In genomic region chr4:67604029-67604381, GRCh38 we compare ENCODE assay signal across 30 cellular contexts. TPM values are rescaled to one million over a fixed set of nuclear protein-coding genes. Genes with fewer than 3 reads are reported as not detected.
"Had no signal": no experiment of that assay in that cellular context is flagged by ENCODE, and none has a peak within 500 bp of the region (broad histone marks: within the 10 kb centered on the region; RNA-seq: fewer than 3 reads in every experiment).

No MANE protein-coding gene starts in this region.

- H3K27me3 ChIP-seq: brain microvascular endothelial cell, Peyer's patch, SJCRH30 had no signal

- H3K4me1 ChIP-seq: Peyer's patch, SJCRH30 had no signal

- H3K4me2 ChIP-seq: KMS-11, SK-N-SH had no signal

- ATAC-seq: activated CD8-positive, alpha-beta memory T cell treated with anti-CD3 and anti-CD28 coated beads, Interleukin-2, amount 10 ng/mL, durations not matched to agents 7 days and 5 days had no signal

- H3K4me3 Mint-ChIP-seq: activated CD8-positive, alpha-beta memory T cell treated with anti-CD3 and anti-CD28 coated beads, Interleukin-2, amount 10 ng/mL, durations not matched to agents 7 days and 5 days; activated naive CD4-positive, alpha-beta T cell treated with anti-CD3 and anti-CD28 coated beads, Interleukin-2, amount 50 U/mL, for 24 hours; activated T-cell treated with anti-CD3 and anti-CD28 coated beads, Interleukin-2, amount 50 U/mL, for 24 hours; activated T-helper 1 cell treated with anti-CD3 and anti-CD28 coated beads, Interleukin-12 subunit alpha, Interleukin-12 subunit beta, Interleukin-2, Interleukin-4 antibody, amounts not matched to agents 30 ng/mL and 10 ng/mL and 1 ng/mL, durations not matched to agents 14 hours and 24 hours and 36 hours had no signal

- H3K27ac Mint-ChIP-seq: activated CD8-positive, alpha-beta memory T cell treated with anti-CD3 and anti-CD28 coated beads, Interleukin-2, amount 10 ng/mL, durations not matched to agents 7 days and 5 days; activated naive CD4-positive, alpha-beta T cell treated with anti-CD3 and anti-CD28 coated beads, Interleukin-2, amount 50 U/mL, for 24 hours; activated T-cell treated with anti-CD3 and anti-CD28 coated beads, Interleukin-2, amount 50 U/mL, for 24 hours had no signal

- H3K9ac ChIP-seq: KMS-11, SK-N-SH had no signal

- H3K9me3 Mint-ChIP-seq: activated naive CD4-positive, alpha-beta T cell treated with anti-CD3 and anti-CD28 coated beads, Interleukin-2, amount 50 U/mL, for 24 hours had no signal

- H3K27me3 Mint-ChIP-seq: activated CD8-positive, alpha-beta memory T cell treated with anti-CD3 and anti-CD28 coated beads, Interleukin-2, amount 10 ng/mL, durations not matched to agents 7 days and 5 days; activated naive CD4-positive, alpha-beta T cell treated with anti-CD3 and anti-CD28 coated beads, Interleukin-2, amount 50 U/mL, for 24 hours had no signal

- H3K27ac ChIP-seq: brain microvascular endothelial cell, KMS-11, Peyer's patch, RWPE1, SJCRH30, VCaP had no signal

- DNase-seq: activated CD4-positive, alpha-beta T cell treated with anti-CD3 and anti-CD28 coated beads for 48 hours; activated CD4-positive, alpha-beta T cell treated with anti-CD3 and anti-CD28 coated beads, Interleukin-2, amount 50 U/mL, for 48 hours; activated CD8-positive, alpha-beta memory T cell treated with anti-CD3 and anti-CD28 coated beads, Interleukin-2, amount 10 ng/mL, durations not matched to agents 7 days and 5 days; activated effector memory CD4-positive, alpha-beta T cell treated with Interleukin-2 at 50 U/mL for 16 hours; activated naive CD4-positive, alpha-beta T cell; activated T-cell treated with anti-CD3 and anti-CD28 coated beads, Interleukin-2, amount 50 U/mL, for 24 hours; amygdala; brain microvascular endothelial cell; central memory CD4-positive, alpha-beta T cell; NCI-H1092; NCI-H1417; NCI-H1694; NCI-H2029; NCI-H2107; NCI-H510A treated with DMSO at 0.1 percent for 48 hours; NCI-H69; NK-92 treated with Interleukin-12 subunit alpha and Interleukin-12 subunit beta, amount 100 ng/mL, for 24 hours; OCI-M1; Peyer's patch; Right ventricle myocardium superior; SJCRH30; SK-N-SH; T-helper 1 cell had no signal

- H3K4me3 ChIP-seq: Peyer's patch, SJCRH30 had no signal

RNA-seq across cellular contexts. Expression of gene STAP1, which starts 45.5 kb away (rescaled TPM):
- total RNA-seq: chondrocyte, MCF 10A, Right ventricle myocardium superior had no signal
- polyA plus RNA-seq: SK-N-SH had no signal
